28 cellular contexts compared by ENCODE assay signal in the genomic region with DNA sequence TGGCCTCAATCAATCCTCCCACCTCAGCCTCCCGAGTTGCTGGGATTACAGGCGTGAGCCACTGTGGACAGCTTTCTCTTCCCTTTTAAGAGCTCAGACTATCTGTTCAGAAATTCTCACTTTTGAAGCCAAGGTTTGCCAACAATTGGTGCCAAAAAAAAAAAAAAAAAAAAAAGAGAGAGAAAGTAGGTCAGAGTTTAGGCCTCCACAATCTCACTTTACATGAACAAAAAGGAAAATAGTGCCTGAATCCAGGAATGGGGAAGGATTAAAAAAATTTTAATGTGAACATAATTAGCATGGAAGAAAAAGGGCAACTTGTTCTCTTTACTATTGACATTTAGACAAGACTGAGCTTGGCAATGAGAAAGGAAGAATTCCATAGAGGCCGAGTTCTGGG.
"Had no signal": no experiment of that assay in that cellular context is flagged by ENCODE, and none has a peak within 500 bp of the region (broad histone marks: within the 10 kb centered on the region; RNA-seq: fewer than 3 reads in every experiment).

No MANE protein-coding gene starts in this region.

- DNase-seq: colonic mucosa; effector memory CD4-positive, alpha-beta T cell; foreskin keratinocyte; glutamatergic neuron; hypothalamus; immature natural killer cell; mesenchymal stem cell; mucosa of descending colon; naive B cell; pancreas; small intestine; stimulated activated CD4-positive, alpha-beta T cell treated with anti-CD3 and anti-CD28 coated beads, Interleukin-15, amount 100 ng/mL, for 24 hours; stimulated activated CD4-positive, alpha-beta T cell treated with anti-CD3 and anti-CD28 coated beads, Interleukin-2, amount 100 ng/mL, for 48 hours; stimulated activated naive B cell treated with anti-CD40 and anti-IgM and Interleukin-4, amounts not matched to agents 10 μg/mL and 1 μg/mL and 100 μg/mL, for 72 hours; stimulated activated naive CD8-positive, alpha-beta T cell treated with anti-CD3 and anti-CD28 coated beads, Interleukin-15, amount 100 ng/mL, for 72 hours; testis; tibial artery had no signal

- H3K4me1 ChIP-seq: colonic mucosa, foreskin keratinocyte, gastroesophageal sphincter, pancreas, right lobe of liver, testis, tibial artery had no signal

- H3K9me3 ChIP-seq: colonic mucosa, esophagus muscularis mucosa, gastroesophageal sphincter, mucosa of descending colon, neutrophil, pancreas, right lobe of liver, testis, tibial artery had no signal

- H3K27me3 ChIP-seq: colonic mucosa, esophagus muscularis mucosa, foreskin keratinocyte, gastroesophageal sphincter, neutrophil, pancreas, right lobe of liver, testis, tibial artery had no signal

- H3K4me1 Mint-ChIP-seq: immature natural killer cell; mesothelial cell of epicardium; naive B cell; stimulated activated naive B cell treated with anti-CD40 and anti-IgM and Interleukin-4, amounts not matched to agents 10 μg/mL and 1 μg/mL and 100 μg/mL, for 72 hours; stimulated activated naive CD8-positive, alpha-beta T cell treated with anti-CD3 and anti-CD28 coated beads, Interleukin-15, amount 100 ng/mL, for 72 hours had no signal

- H3K27ac ChIP-seq: colonic mucosa, esophagus muscularis mucosa, foreskin keratinocyte, gastroesophageal sphincter, neutrophil, pancreas, right lobe of liver, testis, tibial artery had no signal

- H3K9me3 Mint-ChIP-seq: dendritic cell treated with granulocyte-macrophage colony-stimulating factor and Interleukin-4, amounts not matched to agents 40 ng/mL and 50 ng/mL, for 4 days; mesothelial cell of epicardium; natural killer cell treated with Interleukin-12 subunit alpha and Interleukin-12 subunit beta and Interleukin-15 and Interleukin-18, amount 100 ng/mL, for 72 hours; neural crest cell; type B pancreatic cell had no signal

- H3K36me3 Mint-ChIP-seq: immature natural killer cell; mesothelial cell of epicardium; naive B cell; natural killer cell treated with Interleukin-12 subunit alpha and Interleukin-12 subunit beta and Interleukin-15 and Interleukin-18, amount 100 ng/mL, for 72 hours; stimulated activated naive B cell treated with anti-CD40 and anti-IgM and Interleukin-4, amounts not matched to agents 10 μg/mL and 1 μg/mL and 100 μg/mL, for 72 hours; type B pancreatic cell had no signal

- H3K4me3 Mint-ChIP-seq: dendritic cell treated with granulocyte-macrophage colony-stimulating factor and Interleukin-4, amounts not matched to agents 40 ng/mL and 50 ng/mL, for 4 days; immature natural killer cell; mesothelial cell of epicardium; natural killer cell treated with Interleukin-12 subunit alpha and Interleukin-12 subunit beta and Interleukin-15 and Interleukin-18, amount 100 ng/mL, for 72 hours; neural crest cell; stimulated activated naive B cell treated with anti-CD40 and anti-IgM and Interleukin-4, amounts not matched to agents 10 μg/mL and 1 μg/mL and 100 μg/mL, for 72 hours; stimulated activated naive CD8-positive, alpha-beta T cell treated with anti-CD3 and anti-CD28 coated beads, Interleukin-15, amount 100 ng/mL, for 72 hours; type B pancreatic cell had no signal

- H3K27me3 Mint-ChIP-seq: dendritic cell treated with granulocyte-macrophage colony-stimulating factor and Interleukin-4, amounts not matched to agents 40 ng/mL and 50 ng/mL, for 4 days had no signal

- ATAC-seq: foreskin keratinocyte; gastroesophageal sphincter; mucosa of descending colon; natural killer cell treated with Interleukin-12 subunit alpha and Interleukin-12 subunit beta and Interleukin-15 and Interleukin-18, amount 100 ng/mL, for 72 hours; stimulated activated naive B cell treated with anti-CD40 and anti-IgM and Interleukin-4, amounts not matched to agents 10 μg/mL and 1 μg/mL and 100 μg/mL, for 72 hours; stimulated activated naive CD8-positive, alpha-beta T cell treated with anti-CD3 and anti-CD28 coated beads, Interleukin-15, amount 100 ng/mL, for 72 hours had no signal

- H3K27ac Mint-ChIP-seq: dendritic cell treated with granulocyte-macrophage colony-stimulating factor and Interleukin-4, amounts not matched to agents 40 ng/mL and 50 ng/mL, for 4 days; immature natural killer cell; mesothelial cell of epicardium; naive B cell; natural killer cell treated with Interleukin-12 subunit alpha and Interleukin-12 subunit beta and Interleukin-15 and Interleukin-18, amount 100 ng/mL, for 72 hours; progenitor cell of endocrine pancreas; stimulated activated naive B cell treated with anti-CD40 and anti-IgM and Interleukin-4, amounts not matched to agents 10 μg/mL and 1 μg/mL and 100 μg/mL, for 72 hours; stimulated activated naive CD8-positive, alpha-beta T cell treated with anti-CD3 and anti-CD28 coated beads, Interleukin-15, amount 100 ng/mL, for 72 hours; type B pancreatic cell had no signal

- H3K36me3 ChIP-seq: colonic mucosa, esophagus muscularis mucosa, gastroesophageal sphincter, neutrophil, pancreas, right lobe of liver, tibial artery had no signal

- H3K4me3 ChIP-seq: colonic mucosa, esophagus muscularis mucosa, gastroesophageal sphincter, lung, mucosa of descending colon, pancreas, right lobe of liver, testis, tibial artery had no signal
